1 cellular context compared by ENCODE assay signal in the genomic region with DNA sequence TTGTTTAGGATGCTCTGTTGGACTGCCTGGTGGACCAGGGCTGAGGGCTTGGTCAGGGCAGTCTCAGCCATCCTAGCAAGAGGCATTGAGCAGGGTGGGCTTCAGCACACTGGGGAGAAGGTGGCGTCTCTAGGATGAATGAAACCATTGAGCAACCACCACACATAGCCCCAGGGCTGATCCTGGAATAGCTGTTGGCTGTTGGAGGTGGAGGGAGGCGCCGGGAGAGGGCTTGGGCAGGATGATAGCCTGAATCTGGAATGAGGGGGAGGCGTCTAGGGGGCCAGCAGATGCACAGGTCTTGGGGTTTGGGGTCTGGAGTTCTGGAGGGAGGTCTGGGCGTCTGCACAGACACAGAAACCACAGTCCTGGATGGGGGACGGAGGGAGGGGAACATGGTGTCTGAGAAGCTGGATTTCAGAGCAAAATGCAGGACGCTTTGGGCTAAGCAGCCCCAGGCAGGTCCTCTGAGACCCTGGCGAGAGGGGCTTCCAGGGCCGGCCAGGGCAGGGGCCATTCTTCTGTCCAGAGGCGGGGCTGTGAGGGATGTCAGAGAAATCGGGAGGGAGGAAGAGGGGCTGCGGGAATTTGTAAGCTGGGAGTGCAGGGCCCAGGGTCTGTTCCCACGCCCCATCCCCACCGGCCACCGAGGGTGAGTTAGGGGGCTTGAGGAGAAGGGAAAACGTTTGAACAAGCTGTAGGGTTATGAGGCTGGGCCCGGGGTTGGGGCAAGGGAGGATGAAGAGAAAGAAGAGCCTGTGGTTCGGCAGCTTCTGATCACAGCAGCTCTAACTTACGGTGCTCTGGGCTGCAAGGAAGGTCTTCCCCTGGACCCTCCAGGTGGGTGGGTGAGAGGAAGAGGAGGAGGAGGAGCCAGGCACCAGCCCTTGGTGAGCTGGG.
TF ChIP-seq lines count a peak whose summit lies in the region.

No MANE protein-coding gene starts in this region.

TF ChIP-seq in WTC11, 78 proteins besides CTCF, POLR2A, EP300 and RAD21 (continued from another document):
- TF ChIP-seq, protein P1, sequence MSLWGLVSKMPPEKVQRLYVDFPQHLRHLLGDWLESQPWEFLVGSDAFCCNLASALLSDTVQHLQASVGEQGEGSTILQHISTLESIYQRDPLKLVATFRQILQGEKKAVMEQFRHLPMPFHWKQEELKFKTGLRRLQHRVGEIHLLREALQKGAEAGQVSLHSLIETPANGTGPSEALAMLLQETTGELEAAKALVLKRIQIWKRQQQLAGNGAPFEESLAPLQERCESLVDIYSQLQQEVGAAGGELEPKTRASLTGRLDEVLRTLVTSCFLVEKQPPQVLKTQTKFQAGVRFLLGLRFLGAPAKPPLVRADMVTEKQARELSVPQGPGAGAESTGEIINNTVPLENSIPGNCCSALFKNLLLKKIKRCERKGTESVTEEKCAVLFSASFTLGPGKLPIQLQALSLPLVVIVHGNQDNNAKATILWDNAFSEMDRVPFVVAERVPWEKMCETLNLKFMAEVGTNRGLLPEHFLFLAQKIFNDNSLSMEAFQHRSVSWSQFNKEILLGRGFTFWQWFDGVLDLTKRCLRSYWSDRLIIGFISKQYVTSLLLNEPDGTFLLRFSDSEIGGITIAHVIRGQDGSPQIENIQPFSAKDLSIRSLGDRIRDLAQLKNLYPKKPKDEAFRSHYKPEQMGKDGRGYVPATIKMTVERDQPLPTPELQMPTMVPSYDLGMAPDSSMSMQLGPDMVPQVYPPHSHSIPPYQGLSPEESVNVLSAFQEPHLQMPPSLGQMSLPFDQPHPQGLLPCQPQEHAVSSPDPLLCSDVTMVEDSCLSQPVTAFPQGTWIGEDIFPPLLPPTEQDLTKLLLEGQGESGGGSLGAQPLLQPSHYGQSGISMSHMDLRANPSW (CRISPR knock-in tag; conservative IDR thresholded peaks at IDR 0.05; ENCODE audit: low read depth) = no peak
- no peak for TF ChIP-seq ZNF416 (CRISPR knock-in tag; IDR thresholded peaks at IDR 0.05)
- no peak for TF ChIP-seq PRRX2 (CRISPR knock-in tag; IDR thresholded peaks at IDR 0.05)
- TF ChIP-seq, protein P2, sequence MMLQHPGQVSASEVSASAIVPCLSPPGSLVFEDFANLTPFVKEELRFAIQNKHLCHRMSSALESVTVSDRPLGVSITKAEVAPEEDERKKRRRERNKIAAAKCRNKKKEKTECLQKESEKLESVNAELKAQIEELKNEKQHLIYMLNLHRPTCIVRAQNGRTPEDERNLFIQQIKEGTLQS (CRISPR knock-in tag; conservative IDR thresholded peaks at IDR 0.05) = no peak
- TF ChIP-seq, protein P3, sequence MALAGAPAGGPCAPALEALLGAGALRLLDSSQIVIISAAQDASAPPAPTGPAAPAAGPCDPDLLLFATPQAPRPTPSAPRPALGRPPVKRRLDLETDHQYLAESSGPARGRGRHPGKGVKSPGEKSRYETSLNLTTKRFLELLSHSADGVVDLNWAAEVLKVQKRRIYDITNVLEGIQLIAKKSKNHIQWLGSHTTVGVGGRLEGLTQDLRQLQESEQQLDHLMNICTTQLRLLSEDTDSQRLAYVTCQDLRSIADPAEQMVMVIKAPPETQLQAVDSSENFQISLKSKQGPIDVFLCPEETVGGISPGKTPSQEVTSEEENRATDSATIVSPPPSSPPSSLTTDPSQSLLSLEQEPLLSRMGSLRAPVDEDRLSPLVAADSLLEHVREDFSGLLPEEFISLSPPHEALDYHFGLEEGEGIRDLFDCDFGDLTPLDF (CRISPR knock-in tag; IDR thresholded peaks at IDR 0.05) = no peak
- no peak for TF ChIP-seq TEAD1 (CRISPR knock-in tag; IDR thresholded peaks at IDR 0.05)
- TF ChIP-seq FOXP1 (CRISPR knock-in tag; IDR thresholded peaks at IDR 0.05; ENCODE audit: borderline replicate concordance) = no peak
- no peak for TF ChIP-seq CREM (CRISPR knock-in tag; IDR thresholded peaks at IDR 0.05)
- TF ChIP-seq, protein P4, sequence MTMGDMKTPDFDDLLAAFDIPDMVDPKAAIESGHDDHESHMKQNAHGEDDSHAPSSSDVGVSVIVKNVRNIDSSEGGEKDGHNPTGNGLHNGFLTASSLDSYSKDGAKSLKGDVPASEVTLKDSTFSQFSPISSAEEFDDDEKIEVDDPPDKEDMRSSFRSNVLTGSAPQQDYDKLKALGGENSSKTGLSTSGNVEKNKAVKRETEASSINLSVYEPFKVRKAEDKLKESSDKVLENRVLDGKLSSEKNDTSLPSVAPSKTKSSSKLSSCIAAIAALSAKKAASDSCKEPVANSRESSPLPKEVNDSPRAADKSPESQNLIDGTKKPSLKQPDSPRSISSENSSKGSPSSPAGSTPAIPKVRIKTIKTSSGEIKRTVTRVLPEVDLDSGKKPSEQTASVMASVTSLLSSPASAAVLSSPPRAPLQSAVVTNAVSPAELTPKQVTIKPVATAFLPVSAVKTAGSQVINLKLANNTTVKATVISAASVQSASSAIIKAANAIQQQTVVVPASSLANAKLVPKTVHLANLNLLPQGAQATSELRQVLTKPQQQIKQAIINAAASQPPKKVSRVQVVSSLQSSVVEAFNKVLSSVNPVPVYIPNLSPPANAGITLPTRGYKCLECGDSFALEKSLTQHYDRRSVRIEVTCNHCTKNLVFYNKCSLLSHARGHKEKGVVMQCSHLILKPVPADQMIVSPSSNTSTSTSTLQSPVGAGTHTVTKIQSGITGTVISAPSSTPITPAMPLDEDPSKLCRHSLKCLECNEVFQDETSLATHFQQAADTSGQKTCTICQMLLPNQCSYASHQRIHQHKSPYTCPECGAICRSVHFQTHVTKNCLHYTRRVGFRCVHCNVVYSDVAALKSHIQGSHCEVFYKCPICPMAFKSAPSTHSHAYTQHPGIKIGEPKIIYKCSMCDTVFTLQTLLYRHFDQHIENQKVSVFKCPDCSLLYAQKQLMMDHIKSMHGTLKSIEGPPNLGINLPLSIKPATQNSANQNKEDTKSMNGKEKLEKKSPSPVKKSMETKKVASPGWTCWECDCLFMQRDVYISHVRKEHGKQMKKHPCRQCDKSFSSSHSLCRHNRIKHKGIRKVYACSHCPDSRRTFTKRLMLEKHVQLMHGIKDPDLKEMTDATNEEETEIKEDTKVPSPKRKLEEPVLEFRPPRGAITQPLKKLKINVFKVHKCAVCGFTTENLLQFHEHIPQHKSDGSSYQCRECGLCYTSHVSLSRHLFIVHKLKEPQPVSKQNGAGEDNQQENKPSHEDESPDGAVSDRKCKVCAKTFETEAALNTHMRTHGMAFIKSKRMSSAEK (CRISPR knock-in tag; IDR thresholded peaks at IDR 0.05; ENCODE audit: borderline replicate concordance) = no peak
- TF ChIP-seq, protein P5, sequence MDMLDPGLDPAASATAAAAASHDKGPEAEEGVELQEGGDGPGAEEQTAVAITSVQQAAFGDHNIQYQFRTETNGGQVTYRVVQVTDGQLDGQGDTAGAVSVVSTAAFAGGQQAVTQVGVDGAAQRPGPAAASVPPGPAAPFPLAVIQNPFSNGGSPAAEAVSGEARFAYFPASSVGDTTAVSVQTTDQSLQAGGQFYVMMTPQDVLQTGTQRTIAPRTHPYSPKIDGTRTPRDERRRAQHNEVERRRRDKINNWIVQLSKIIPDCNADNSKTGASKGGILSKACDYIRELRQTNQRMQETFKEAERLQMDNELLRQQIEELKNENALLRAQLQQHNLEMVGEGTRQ (CRISPR knock-in tag; IDR thresholded peaks at IDR 0.05) = no peak
- TF ChIP-seq ZNF671 (CRISPR knock-in tag; IDR thresholded peaks at IDR 0.05) = no peak
- no peak for TF ChIP-seq RELA (CRISPR knock-in tag; IDR thresholded peaks at IDR 0.05; ENCODE audit: borderline replicate concordance)
- no peak for TF ChIP-seq ZBTB21 (CRISPR knock-in tag; IDR thresholded peaks at IDR 0.05; ENCODE audit: borderline replicate concordance)
- no peak for TF ChIP-seq RORB (CRISPR knock-in tag; IDR thresholded peaks at IDR 0.05)
